In the genomic region with DNA sequence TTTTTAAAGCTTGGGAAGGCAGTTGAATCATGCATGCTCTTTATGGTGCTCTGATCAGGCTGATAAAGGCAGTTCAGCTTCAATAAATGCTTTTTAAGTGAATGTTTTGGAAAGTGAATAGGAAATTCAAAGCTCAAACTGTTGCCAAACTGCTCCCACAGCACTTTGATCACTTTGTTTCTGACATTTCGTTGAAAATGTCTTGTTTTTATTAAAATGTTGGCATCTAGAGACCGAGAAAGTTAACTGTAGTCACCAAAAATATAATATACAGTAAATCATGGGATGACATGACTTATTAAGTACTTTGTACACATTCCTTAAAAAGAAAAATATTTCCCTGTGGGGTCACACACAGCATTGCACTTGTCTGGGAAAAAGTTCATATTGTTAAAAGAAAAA, we compare ENCODE assay signal across 21 cellular contexts.
DNase-seq lines count a peak whose midpoint lies in the region; FAIRE-seq and TF ChIP-seq lines count a peak whose summit lies in the region.
"Had no signal": no experiment of that assay in that cellular context is flagged by ENCODE, and none has a peak within 500 bp of the region (broad histone marks: within the 10 kb centered on the region; RNA-seq: fewer than 3 reads in every experiment).

No MANE protein-coding gene starts in this region.

- TF ChIP-seq RAD21 in H1 (IDR thresholded peaks at IDR 0.05 in 1 of 2, conservative IDR thresholded peaks at IDR 0.05 in 1 of 2; ENCODE audit: low read depth in 2 of 2, low read length in 2 of 2): no peak

- no peaks in the 10 kb centered on the region for H3K36me3 ChIP-seq in BLaER1 treated with 17β-estradiol and CSF1 and Interleukin-3, amounts not matched to agents 10 nM and 100 nM
- H3K36me3 ChIP-seq in SK-N-MC (ENCODE audit: insufficient read depth, low read length): no peaks in the 10 kb centered on the region
- no peaks in the 10 kb centered on the region for H3K36me3 ChIP-seq in H1 (ENCODE audit: control insufficient read depth in 2 of 4, insufficient read depth in 4 of 4, low read length in 3 of 4)
- no peaks in the 10 kb centered on the region for H3K36me3 ChIP-seq in neural progenitor cell
- H3K36me3 ChIP-seq: HAP-1 had no signal

- no peak overlapping the region for H2BK12ac ChIP-seq in H1 (ENCODE audit: low read depth, low read length)

- TF ChIP-seq CTCF in H1 (IDR thresholded peaks at IDR 0.05; ENCODE audit: control extremely low read depth in 1 of 3, insufficient read depth in 1 of 3, low read depth in 1 of 3, low read length in 3 of 3) (no peak), neural progenitor cell (IDR thresholded peaks at IDR 0.05) (no peak)

- H3K4me3 ChIP-seq in BLaER1 treated with 17β-estradiol and CSF1 and Interleukin-3, amounts not matched to agents 10 nM and 100 nM: no peak overlapping the region
- peak overlapping the region; percentile 23; the same call in 1 of the 2 replicates for H3K4me3 ChIP-seq in SK-N-MC
- H3K4me3 ChIP-seq in H1 (ENCODE audit: extremely low read depth in 1 of 4, insufficient read depth in 2 of 4, low read depth in 3 of 4, low read length in 4 of 4): no peak overlapping the region
- H3K4me3 ChIP-seq in neural progenitor cell: no peak overlapping the region
- H3K4me3 ChIP-seq: HAP-1 had no signal

- peak overlapping the region in 1 of 11 experiments; percentile 10; a peak in 1 of 22 replicates for H3K9ac ChIP-seq in BLaER1 treated with 17β-estradiol and CSF1 and Interleukin-3, amounts not matched to agents 10 nM and 100 nM
- H3K9ac ChIP-seq in SK-N-MC (ENCODE audit: insufficient read length): no peak overlapping the region
- no peak overlapping the region for H3K9ac ChIP-seq in H1 (replicated peaks in 1 of 4; ENCODE audit: extremely low read depth in 1 of 4, low read depth in 3 of 4, low read length in 3 of 4)
- no peak overlapping the region for H3K9ac ChIP-seq in neural progenitor cell

- H2AFZ ChIP-seq in H1 (ENCODE audit: low read length): 0 out of 2 replicates have a peak overlapping the region, but pooled peaks have one; percentile 2
- peak overlapping the region; percentile 58 for H2AFZ ChIP-seq in neural progenitor cell (replicated peaks)

- no peaks in the 10 kb centered on the region for H3K27me3 ChIP-seq in BLaER1 treated with 17β-estradiol and CSF1 and Interleukin-3, amounts not matched to agents 10 nM and 100 nM
- H3K27me3 ChIP-seq in H1 (replicated peaks in 1 of 4; ENCODE audit: control insufficient read depth in 3 of 4, extremely low read depth in 1 of 4, insufficient read depth in 3 of 4, low read length in 3 of 4): no peaks in the 10 kb centered on the region
- no peaks in the 10 kb centered on the region for H3K27me3 ChIP-seq in neural progenitor cell

- H4K5ac ChIP-seq in H1 (ENCODE audit: insufficient read length, low read depth, low read length): no peak overlapping the region

- no peaks in the 10 kb centered on the region for H3K36me3 Mint-ChIP-seq in neural progenitor cell
- H3K36me3 Mint-ChIP-seq: CD8-positive, alpha-beta T cell had no signal

- no peak for FAIRE-seq in H1 (lab: Jason Lieb, UNC)
- FAIRE-seq: D721Med, GM19239, HepG2 had no signal

- no peak overlapping the region for H4K91ac ChIP-seq in H1 (replicated peaks; ENCODE audit: insufficient read length, low read length)

- no peaks in the 10 kb centered on the region for H3F3A ChIP-seq in neural progenitor cell (ENCODE audit: low read depth)

- peak overlapping the region in 6 of 11 experiments; percentile 2 to 50 (median 18); a peak in 7 of 22 replicates for H3K4me2 ChIP-seq in BLaER1 treated with 17β-estradiol and CSF1 and Interleukin-3, amounts not matched to agents 10 nM and 100 nM
- H3K4me2 ChIP-seq in H1 (ENCODE audit: insufficient read depth in 1 of 2, low read depth in 2 of 2, low read length in 2 of 2): no peak overlapping the region
- H3K4me2 ChIP-seq in neural progenitor cell: no peak overlapping the region

- H2BK120ac ChIP-seq in H1 (replicated peaks; ENCODE audit: low read depth, low read length): no peak overlapping the region

- no peak overlapping the region for H2BK15ac ChIP-seq in H1 (ENCODE audit: low read length)

- H3K23ac ChIP-seq in H1 (ENCODE audit: insufficient read length): no peak overlapping the region

- no peaks in the 10 kb centered on the region for H3K4me1 Mint-ChIP-seq in neural progenitor cell

- no peaks in the 10 kb centered on the region for H4K20me1 ChIP-seq in BLaER1 treated with 17β-estradiol and CSF1 and Interleukin-3, amounts not matched to agents 10 nM and 100 nM
- H4K20me1 ChIP-seq in H1 (replicated peaks in 1 of 2; ENCODE audit: control insufficient read depth in 1 of 2, insufficient read depth in 2 of 2, low read length in 2 of 2) (no peaks in the 10 kb centered on the region), neural progenitor cell (ENCODE audit: low read depth) (no peaks in the 10 kb centered on the region)

- POLR2A ChIA-PET in H1 (lab: Charles Lee; ENCODE audit: partially characterized antibody): no interaction called here

- H3K23me2 ChIP-seq in H1 (ENCODE audit: low read depth, low read length): no peaks in the 10 kb centered on the region

- CTCF ChIA-PET in H1 (lab: Charles Lee; ENCODE audit: partially characterized antibody): interaction anchor here (1.4 kb wide), 1 partner anchor 15 kb away, joined by 3 read pairs; no protein-coding TSS in a partner anchor

- H2BK5ac ChIP-seq in H1 (ENCODE audit: low read depth, low read length): no peak overlapping the region

- H3K4ac ChIP-seq in H1 (replicated peaks; ENCODE audit: insufficient read length, low read depth, low read length): no peak overlapping the region

- peaks cover 0 to 13% (median 0%) of the 10 kb centered on the region in 10 experiments; a peak in 6 of 20 replicates for H3K4me1 ChIP-seq in BLaER1 treated with 17β-estradiol and CSF1 and Interleukin-3, amounts not matched to agents 10 nM and 100 nM
- H3K4me1 ChIP-seq in H1 (replicated peaks in 1 of 4; ENCODE audit: control insufficient read depth in 3 of 4, insufficient read depth in 4 of 4, low read length in 3 of 4): peaks cover 2 to 3% (median 2%) of the 10 kb centered on the region in 4 experiments; a peak in 5 of 7 replicates
- H3K4me1 ChIP-seq in neural progenitor cell: no peaks in the 10 kb centered on the region
- H3K4me1 ChIP-seq: HAP-1 had no signal

- H3K4me3 Mint-ChIP-seq in neural progenitor cell: no peak overlapping the region
- H3K4me3 Mint-ChIP-seq: CD8-positive, alpha-beta T cell; HFFc6 had no signal

- no peak overlapping the region for H3K27ac Mint-ChIP-seq in neural progenitor cell
- H3K27ac Mint-ChIP-seq: CD8-positive, alpha-beta T cell; HFFc6 had no signal

- TF ChIP-seq EP300 in H1 (IDR thresholded peaks at IDR 0.05; ENCODE audit: borderline replicate concordance in 1 of 2, low read depth in 2 of 2, low read length in 2 of 2): no peak

- TF ChIP-seq POLR2A in H1 (IDR thresholded peaks at IDR 0.05; ENCODE audit: control extremely low read depth in 1 of 2, low read depth in 2 of 2, low read length in 2 of 2): no peak

- H2AK5ac ChIP-seq in H1 (ENCODE audit: low read depth, low read length): no peak overlapping the region

- DNase-seq in SK-N-MC (ENCODE audit: low read depth, low spot score) (no peak), H1 (ENCODE audit: low read depth in 1 of 2, low spot score in 2 of 2) (no peak), neural progenitor cell (ENCODE audit: low spot score) (no peak), HT-29 (ENCODE audit: low spot score) (no peak), NCI-H345 treated with DMSO at 0.1 percent for 48 hours (lab: John Stamatoyannopoulos, UW; ENCODE audit: unreplicated experiment) (no peak), HUDEP-2 (lab: John Stamatoyannopoulos, UW; ENCODE audit: unreplicated experiment in 76 of 76) (no peak), superior temporal gyrus (ENCODE audit: extremely low spot score) (no peak)
- DNase-seq: ACHN; CD8-positive, alpha-beta T cell; COR-L47; DMS153; DND-41; GDM1; GOT3; HFFc6 had no signal

- H4K8ac ChIP-seq in H1 (ENCODE audit: extremely low read depth, insufficient read depth, low read length): no peak overlapping the region

- no peaks in the 10 kb centered on the region for H3K79me1 ChIP-seq in H1 (ENCODE audit: low read depth, low read length)

- H2BK20ac ChIP-seq in H1 (ENCODE audit: low read length): no peak overlapping the region

- H3K18ac ChIP-seq in H1 (ENCODE audit: extremely low read depth, low read length): no peak overlapping the region

- H3K27ac ChIP-seq in BLaER1 treated with 17β-estradiol and CSF1 and Interleukin-3, amounts not matched to agents 10 nM and 100 nM: no peak overlapping the region
- peak overlapping the region; percentile 42; the same call in 1 of the 2 replicates for H3K27ac ChIP-seq in SK-N-MC
- H3K27ac ChIP-seq in H1 (ENCODE audit: low read depth, low read length): no peak overlapping the region
- H3K27ac ChIP-seq in neural progenitor cell: no peak overlapping the region
- H3K27ac ChIP-seq: C4-2B had no signal

- WGBS in H1 (ENCODE audit: extremely low coverage in 1 of 2, insufficient coverage in 1 of 2, insufficient read length in 1 of 2, insufficient replicate concordance in 2 of 2, low coverage in 1 of 2, low lambda C conversion rate in 2 of 2, missing lambda C conversion rate in 1 of 2), 2 experiments: 85% methylated on average over 2 of the region's 2 CpGs; no CpG with 5 or more reads in 1 of the 2 experiments

- H3K56ac ChIP-seq in H1 (replicated peaks; ENCODE audit: insufficient read length, low read depth, low read length): no peak overlapping the region

- H3K9me3 Mint-ChIP-seq in neural progenitor cell: peaks cover 2% of the 10 kb centered on the region

- H3K79me2 ChIP-seq in H1 (ENCODE audit: control insufficient read depth in 1 of 2, insufficient read depth in 2 of 2, low read length in 2 of 2): no peaks in the 10 kb centered on the region
- no peaks in the 10 kb centered on the region for H3K79me2 ChIP-seq in neural progenitor cell (ENCODE audit: low read depth)

- H3K27me3 Mint-ChIP-seq in neural progenitor cell (ENCODE audit: insufficient read depth, low read depth): peaks cover 5% of the 10 kb centered on the region

- H3K9me3 ChIP-seq in BLaER1 treated with 17β-estradiol and CSF1 and Interleukin-3, amounts not matched to agents 10 nM and 100 nM (replicated peaks in 1 of 11): no peaks in the 10 kb centered on the region
- H3K9me3 ChIP-seq in SK-N-MC (ENCODE audit: low read depth, low read length) (no peaks in the 10 kb centered on the region), H1 (ENCODE audit: insufficient read depth in 2 of 2, low read depth in 1 of 2, low read length in 1 of 2) (no peaks in the 10 kb centered on the region), neural progenitor cell (ENCODE audit: low read depth) (no peaks in the 10 kb centered on the region)
- H3K9me3 ChIP-seq: HAP-1 had no signal

- no peak overlapping the region for H3K14ac ChIP-seq in H1 (ENCODE audit: insufficient read length)

TF ChIP-seq in H1, 55 proteins besides CTCF, POLR2A, EP300 and RAD21 (continues in another document):
- no peak for TF ChIP-seq PHF8 (conservative IDR thresholded peaks at IDR 0.05; ENCODE audit: low read depth, low read length)
- no peak for TF ChIP-seq TEAD4 (IDR thresholded peaks at IDR 0.05; ENCODE audit: low read depth, low read length)
- no peak for TF ChIP-seq CHD2 (IDR thresholded peaks at IDR 0.05; ENCODE audit: low read length)
- no peak for TF ChIP-seq KDM1A (IDR thresholded peaks at IDR 0.05; ENCODE audit: borderline replicate concordance, low read length)
- TF ChIP-seq CHD1 (IDR thresholded peaks at IDR 0.05; ENCODE audit: low read depth, low read length): no peak
- no peak for TF ChIP-seq BACH1 (IDR thresholded peaks at IDR 0.05; ENCODE audit: low read length)

Comparison
In these comparisons a context has a peak if more than half of its experiments do, and no peak if none do; other contexts are left out.
1. H3K4me2 ChIP-seq: peak in BLaER1 treated with 17β-estradiol and CSF1 and Interleukin-3, amounts not matched to agents 10 nM and 100 nM (6 of 11); none in H1 (0 of 2) and neural progenitor cell (single experiment).